19 cellular contexts compared by ENCODE assay signal in the genomic region with DNA sequence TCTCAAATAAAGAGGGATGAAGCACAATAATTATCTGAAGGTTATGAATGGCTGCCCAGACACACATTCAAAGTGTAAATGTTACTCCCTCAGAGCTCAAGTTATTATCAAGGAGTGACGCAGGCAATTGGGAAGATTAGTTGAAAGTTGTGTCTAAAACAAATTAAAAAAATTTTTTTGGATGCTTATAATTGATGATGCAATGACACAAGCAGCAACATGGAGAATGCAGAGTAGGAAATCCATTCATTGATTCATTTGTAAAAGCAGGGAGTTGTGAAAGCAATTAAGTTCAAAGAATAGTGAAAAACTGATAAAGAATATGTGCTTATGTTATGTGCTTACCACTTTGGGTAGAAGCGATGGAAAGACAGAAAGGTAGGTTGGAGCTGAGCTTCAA.
A peak's percentile ranks its signal among the peaks of the same experiment; 100 is the strongest.
DNase-seq lines count a peak whose midpoint lies in the region; ATAC-seq, FAIRE-seq and TF ChIP-seq lines count a peak whose summit lies in the region.
"Had no signal": no experiment of that assay in that cellular context is flagged by ENCODE, and none has a peak within 500 bp of the region (broad histone marks: within the 10 kb centered on the region; RNA-seq: fewer than 3 reads in every experiment).

No MANE protein-coding gene starts in this region.

- H3K4me1 ChIP-seq in DND-41 (ENCODE audit: insufficient read depth, low read length), result peaks cover 27% of the 10 kb centered on the region
- H3K4me1 ChIP-seq in K562 (replicated peaks in 1 of 2; ENCODE audit: control insufficient read depth in 2 of 2, insufficient read depth in 2 of 2, low read length in 2 of 2), result no peaks in the 10 kb centered on the region
- H3K4me1 ChIP-seq in osteoblast (ENCODE audit: insufficient read depth, low read length), result peaks cover 11% of the 10 kb centered on the region
- peaks cover 33% of the 10 kb centered on the region for H3K4me1 ChIP-seq in MM.1S (ENCODE audit: low read length)
- no peaks in the 10 kb centered on the region for H3K4me1 ChIP-seq in neural progenitor cell
- H3K4me1 ChIP-seq: HAP-1 had no signal

- H3K4me2 ChIP-seq in DND-41 (ENCODE audit: insufficient read depth, low read length) (no peak overlapping the region), K562 (ENCODE audit: insufficient read depth, low read length) (no peak overlapping the region), osteoblast (ENCODE audit: insufficient read depth, low read length) (no peak overlapping the region), MM.1S (ENCODE audit: low read depth, low read length) (no peak overlapping the region), neural progenitor cell (no peak overlapping the region)
- H3K4me2 ChIP-seq: BLaER1 treated with 17β-estradiol and CSF1 and Interleukin-3, amounts not matched to agents 10 nM and 100 nM had no signal

- TF ChIP-seq CTCF in DND-41 (IDR thresholded peaks at IDR 0.05; ENCODE audit: borderline replicate concordance, extremely low read depth, low read length, poor library complexity, severe bottlenecking), result no peak
- TF ChIP-seq CTCF in K562 (IDR thresholded peaks at IDR 0.05 in 2 of 3, conservative IDR thresholded peaks at IDR 0.05 in 1 of 3; ENCODE audit: insufficient read depth in 2 of 3, low read depth in 1 of 3, low read length in 3 of 3), result no peak
- TF ChIP-seq CTCF in osteoblast (IDR thresholded peaks at IDR 0.05; ENCODE audit: extremely low read depth, low read depth, low read length), result no peak
- no peak for TF ChIP-seq CTCF in endothelial cell (IDR thresholded peaks at IDR 0.05; ENCODE audit: unreplicated experiment)
- no peak for TF ChIP-seq CTCF in MM.1S (IDR thresholded peaks at IDR 0.05; ENCODE audit: low read length)
- TF ChIP-seq CTCF in neural progenitor cell (IDR thresholded peaks at IDR 0.05), result no peak

- CTCF ChIA-PET in K562 (lab: Yijun Ruan, JAX; ENCODE audit: low intra/inter-chr PET ratio), result no interaction called here

- TF ChIP-seq RAD21 in K562 (CRISPR knock-in tag; conservative IDR thresholded peaks at IDR 0.05 in 1 of 2, IDR thresholded peaks at IDR 0.05 in 1 of 2), result no peak

- no peak for ATAC-seq in activated T-cell treated with anti-CD3 and anti-CD28 coated beads, Interleukin-2, amount 50 U/mL, for 72 hours (replicated peaks in 1 of 2)
- ATAC-seq in DND-41 (ENCODE audit: insufficient read depth, low read depth) (no peak), K562 (no peak)

- H3K9ac ChIP-seq in DND-41 (ENCODE audit: low read depth, low read length) (no peak overlapping the region), K562 (ENCODE audit: insufficient read depth in 1 of 2, low read depth in 2 of 2, low read length in 2 of 2) (no peak overlapping the region), MM.1S (ENCODE audit: low read length) (no peak overlapping the region), neural progenitor cell (no peak overlapping the region)
- H3K9ac ChIP-seq: BLaER1 treated with 17β-estradiol and CSF1 and Interleukin-3, amounts not matched to agents 10 nM and 100 nM had no signal

- no peaks in the 10 kb centered on the region for H3K9me3 Mint-ChIP-seq in activated T-cell treated with anti-CD3 and anti-CD28 coated beads, Interleukin-2, amount 50 U/mL, for 72 hours
- H3K9me3 Mint-ChIP-seq in endothelial cell (ENCODE audit: unreplicated experiment) (no peaks in the 10 kb centered on the region), neural progenitor cell (no peaks in the 10 kb centered on the region)

- no peaks in the 10 kb centered on the region for H3K27me3 Mint-ChIP-seq in activated T-cell treated with anti-CD3 and anti-CD28 coated beads, Interleukin-2, amount 50 U/mL, for 72 hours (ENCODE audit: low read depth)
- H3K27me3 Mint-ChIP-seq in endothelial cell (ENCODE audit: unreplicated experiment) (peaks cover 2% of the 10 kb centered on the region), neural progenitor cell (ENCODE audit: insufficient read depth, low read depth) (no peaks in the 10 kb centered on the region)

- H3K9me3 ChIP-seq in DND-41 (ENCODE audit: insufficient read depth, low read length, severe bottlenecking), result no peaks in the 10 kb centered on the region
- no peaks in the 10 kb centered on the region for H3K9me3 ChIP-seq in K562 (replicated peaks; ENCODE audit: control insufficient read depth, insufficient read depth, low read depth, low read length)
- no peaks in the 10 kb centered on the region for H3K9me3 ChIP-seq in osteoblast (ENCODE audit: low read depth, low read length)
- no peaks in the 10 kb centered on the region for H3K9me3 ChIP-seq in MM.1S (replicated peaks; ENCODE audit: insufficient read depth, low read length)
- H3K9me3 ChIP-seq in neural progenitor cell (ENCODE audit: low read depth), result no peaks in the 10 kb centered on the region
- H3K9me3 ChIP-seq: BLaER1 treated with 17β-estradiol and CSF1 and Interleukin-3, amounts not matched to agents 10 nM and 100 nM; HAP-1; Peyer's patch had no signal

- H3K36me3 Mint-ChIP-seq in activated T-cell treated with anti-CD3 and anti-CD28 coated beads, Interleukin-2, amount 50 U/mL, for 72 hours (ENCODE audit: insufficient read depth in 2 of 2), result peaks cover 15 to 36% of the 10 kb centered on the region in 2 donors
- H3K36me3 Mint-ChIP-seq in endothelial cell (ENCODE audit: low read depth, unreplicated experiment) (peaks cover under 1% of the 10 kb centered on the region), neural progenitor cell (peaks cover 9% of the 10 kb centered on the region)

- in situ Hi-C loops in K562 (cut with MboI), result no loop called here

- H3F3A ChIP-seq in MM.1S (ENCODE audit: insufficient read depth, low read length), result peaks cover 28% of the 10 kb centered on the region
- H3F3A ChIP-seq in neural progenitor cell (ENCODE audit: low read depth), result no peaks in the 10 kb centered on the region

- no peaks in the 10 kb centered on the region for H3K9me2 ChIP-seq in MM.1S (replicated peaks; ENCODE audit: insufficient read depth, low read length)

- intact Hi-C loops in K562 (cut with micrococcal nuclease), result no loop called here

- DNase-seq in activated T-cell treated with anti-CD3 and anti-CD28 coated beads, Interleukin-2, amount 50 U/mL, for 72 hours, result no peak
- no peak for DNase-seq in activated T-cell treated with anti-CD3 and anti-CD28 coated beads, Interleukin-2, amount 50 U/mL, for 48 hours
- DNase-seq in DND-41 (no peak), K562 (ENCODE audit: extremely low read depth in 1 of 4, low spot score in 3 of 4) (no peak), osteoblast (ENCODE audit: insufficient read length, low spot score, missing footprints) (no peak), endothelial cell (ENCODE audit: low spot score) (no peak), MM.1S (no peak), neural progenitor cell (ENCODE audit: low spot score) (no peak)
- DNase-seq: Kasumi-1, NCI-H1417 treated with DMSO at 0.1 percent for 48 hours, NCI-H2029, NCI-H510A, NCI-H82, Peyer's patch, SIG-M5 had no signal

- no peak overlapping the region for H3K4me3 ChIP-seq in DND-41 (ENCODE audit: low read depth in 1 of 2, low read length in 2 of 2)
- no peak overlapping the region for H3K4me3 ChIP-seq in K562
- no peak overlapping the region for H3K4me3 ChIP-seq in osteoblast (ENCODE audit: insufficient read depth, low read length)
- no peak overlapping the region for H3K4me3 ChIP-seq in MM.1S (ENCODE audit: low read length)
- H3K4me3 ChIP-seq in neural progenitor cell, result no peak overlapping the region
- H3K4me3 ChIP-seq: BLaER1 treated with 17β-estradiol and CSF1 and Interleukin-3, amounts not matched to agents 10 nM and 100 nM; HAP-1; Peyer's patch had no signal

- H3K4me1 Mint-ChIP-seq in activated T-cell treated with anti-CD3 and anti-CD28 coated beads, Interleukin-2, amount 50 U/mL, for 72 hours (ENCODE audit: low read depth), result peaks cover 73% of the 10 kb centered on the region
- peaks cover 12% of the 10 kb centered on the region for H3K4me1 Mint-ChIP-seq in endothelial cell (ENCODE audit: unreplicated experiment)
- no peaks in the 10 kb centered on the region for H3K4me1 Mint-ChIP-seq in neural progenitor cell

- no peak for TF ChIP-seq EP300 in K562 (IDR thresholded peaks at IDR 0.05; ENCODE audit: low read length)

- H3K27me3 ChIP-seq in DND-41 (ENCODE audit: insufficient read depth, low read length, poor library complexity), result no peaks in the 10 kb centered on the region
- H3K27me3 ChIP-seq in K562 (ENCODE audit: control insufficient read depth in 2 of 2, insufficient read depth in 2 of 2, low read length in 2 of 2), result no peaks in the 10 kb centered on the region
- no peaks in the 10 kb centered on the region for H3K27me3 ChIP-seq in osteoblast (ENCODE audit: insufficient read depth, low read length)
- H3K27me3 ChIP-seq in MM.1S (replicated peaks; ENCODE audit: insufficient read depth, low read length), result no peaks in the 10 kb centered on the region
- no peaks in the 10 kb centered on the region for H3K27me3 ChIP-seq in neural progenitor cell
- H3K27me3 ChIP-seq: BLaER1 treated with 17β-estradiol and CSF1 and Interleukin-3, amounts not matched to agents 10 nM and 100 nM; Peyer's patch had no signal

- H3K4me3 Mint-ChIP-seq in activated T-cell treated with anti-CD3 and anti-CD28 coated beads, Interleukin-2, amount 50 U/mL, for 72 hours, result no peak overlapping the region
- H3K4me3 Mint-ChIP-seq in endothelial cell (ENCODE audit: unreplicated experiment) (no peak overlapping the region), neural progenitor cell (no peak overlapping the region)

- peaks cover 3% of the 10 kb centered on the region for H3K9me1 ChIP-seq in K562 (ENCODE audit: control insufficient read depth, insufficient read depth, low read length)

- FAIRE-seq in K562 (lab: Jason Lieb, UNC), result no peak
- FAIRE-seq: GM18507 had no signal

- TF ChIP-seq POLR2A in K562 (conservative IDR thresholded peaks at IDR 0.05), result no peak

- no peak overlapping the region for H2AFZ ChIP-seq in DND-41 (ENCODE audit: low read depth, low read length)
- H2AFZ ChIP-seq in K562 (ENCODE audit: low read depth, low read length), result no peak overlapping the region
- H2AFZ ChIP-seq in osteoblast (ENCODE audit: low read length), result no peak overlapping the region
- H2AFZ ChIP-seq in MM.1S (ENCODE audit: low read length), result no peak overlapping the region
- H2AFZ ChIP-seq in neural progenitor cell (replicated peaks), result no peak overlapping the region

- BruUV-seq in K562 (replicated peaks; lab: Mats Ljungman, UMichigan), result no TSS peak

- H4K20me1 ChIP-seq in DND-41 (ENCODE audit: insufficient read depth, low read length) (peaks cover 20% of the 10 kb centered on the region), K562 (replicated peaks; ENCODE audit: control insufficient read depth, insufficient read depth, low read length) (no peaks in the 10 kb centered on the region), osteoblast (ENCODE audit: insufficient read depth, low read length) (no peaks in the 10 kb centered on the region), MM.1S (ENCODE audit: insufficient read depth, low read length) (no peaks in the 10 kb centered on the region), neural progenitor cell (ENCODE audit: low read depth) (no peaks in the 10 kb centered on the region)
- H4K20me1 ChIP-seq: BLaER1 treated with 17β-estradiol and CSF1 and Interleukin-3, amounts not matched to agents 10 nM and 100 nM had no signal

- 92% methylated on average over 2 of the region's 2 CpGs for WGBS in K562 (ENCODE audit: insufficient coverage, low coverage, missing lambda C conversion rate)

- H3K79me2 ChIP-seq in DND-41 (ENCODE audit: insufficient read depth, low read length) (peaks cover 99% of the 10 kb centered on the region), K562 (ENCODE audit: control insufficient read depth, insufficient read depth, low read length) (peaks cover 4% of the 10 kb centered on the region; the same call in 1 of the 3 replicates), osteoblast (ENCODE audit: insufficient read depth, low read length) (peaks cover 67% of the 10 kb centered on the region), MM.1S (ENCODE audit: low read length) (peaks cover 82% of the 10 kb centered on the region), neural progenitor cell (ENCODE audit: low read depth) (no peaks in the 10 kb centered on the region)

- peak overlapping the region; percentile 12 for H3K27ac Mint-ChIP-seq in activated T-cell treated with anti-CD3 and anti-CD28 coated beads, Interleukin-2, amount 50 U/mL, for 72 hours
- no peak overlapping the region for H3K27ac Mint-ChIP-seq in endothelial cell (ENCODE audit: unreplicated experiment)
- no peak overlapping the region for H3K27ac Mint-ChIP-seq in neural progenitor cell

- H3K27ac ChIP-seq in DND-41 (ENCODE audit: low read length) (peak overlapping the region; percentile 10; the same call in 1 of the 2 replicates), K562 (ENCODE audit: extremely low read depth, low read depth, low read length) (no peak overlapping the region), osteoblast (ENCODE audit: low read depth, low read length) (peak overlapping the region; percentile 9), MM.1S (ENCODE audit: low read length) (no peak overlapping the region), neural progenitor cell (no peak overlapping the region)
- H3K27ac ChIP-seq: 22Rv1; BLaER1 treated with 17β-estradiol and CSF1 and Interleukin-3, amounts not matched to agents 10 nM and 100 nM; Peyer's patch had no signal

- peaks cover 90% of the 10 kb centered on the region for H3K36me3 ChIP-seq in DND-41 (ENCODE audit: insufficient read depth, low read length)
- H3K36me3 ChIP-seq in K562 (ENCODE audit: control insufficient read depth, insufficient read depth, low read length), result peaks cover 34% of the 10 kb centered on the region; the same call in 2 of the 3 replicates
- no peaks in the 10 kb centered on the region for H3K36me3 ChIP-seq in osteoblast (ENCODE audit: insufficient read depth, low read length)
- no peaks in the 10 kb centered on the region; the same call in 1 of the 2 replicates for H3K36me3 ChIP-seq in MM.1S (replicated peaks; ENCODE audit: insufficient read depth, low read length)
- H3K36me3 ChIP-seq in neural progenitor cell, result no peaks in the 10 kb centered on the region
- H3K36me3 ChIP-seq: HAP-1, Peyer's patch had no signal

- POLR2A ChIA-PET in K562 (lab: Yijun Ruan, JAX), result no interaction called here

Comparison
In these comparisons a context has a peak if more than half of its experiments do, and no peak if none do; other contexts are left out.
1. H3K27ac ChIP-seq: peak in DND-41 (single experiment) and osteoblast (single experiment); none in K562 (single experiment), MM.1S (single experiment) and neural progenitor cell (single experiment).